ENCODE assay signal across 24 cellular contexts in the genomic region with DNA sequence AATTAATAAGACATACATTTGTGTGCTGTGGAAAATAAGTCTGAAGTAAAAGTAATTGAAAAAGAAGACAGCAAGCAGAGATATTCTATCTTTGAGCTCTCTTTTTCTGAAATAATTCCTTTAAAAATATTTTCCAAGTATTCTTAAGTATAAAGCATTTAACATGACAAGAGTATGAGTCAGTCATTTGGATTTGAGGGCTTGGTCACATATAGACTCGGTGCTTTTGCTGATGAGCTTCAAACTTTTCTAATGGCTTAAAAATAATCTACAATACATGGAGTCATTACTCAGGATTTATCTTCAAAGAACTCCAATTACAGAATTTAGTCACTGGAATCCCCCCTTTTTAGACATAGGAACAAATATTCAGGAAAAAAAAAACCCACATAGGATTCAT.
"Had no signal": no experiment of that assay in that cellular context is flagged by ENCODE, and none has a peak within 500 bp of the region (broad histone marks: within the 10 kb centered on the region; RNA-seq: fewer than 3 reads in every experiment).

No MANE protein-coding gene starts in this region.

- H3K4me1 ChIP-seq: lower lobe of right lung, psoas muscle, testis, upper lobe of left lung had no signal

- H3K27me3 ChIP-seq: brain microvascular endothelial cell, ovary, testis, upper lobe of left lung had no signal

- H3K4me3 ChIP-seq: lower lobe of right lung, ovary, psoas muscle, skin epidermis, testis, upper lobe of left lung had no signal

- H3K9me3 ChIP-seq: lower lobe of right lung, ovary, testis had no signal

- H3K27ac ChIP-seq: brain microvascular endothelial cell, lower lobe of right lung, ovary, psoas muscle, skin epidermis, testis, upper lobe of left lung had no signal

- ATAC-seq: activated CD8-positive, alpha-beta T cell treated with anti-CD3 and anti-CD28 coated beads, Interleukin-2, amount 10 ng/mL, durations not matched to agents 7 days and 5 days; activated T-cell treated with anti-CD3 and anti-CD28 coated beads, Interleukin-2, amount 50 U/mL, for 4 hours; left colon; lower lobe of right lung; natural killer cell; psoas muscle; right cardiac atrium had no signal

- DNase-seq: activated CD4-positive, alpha-beta T cell treated with anti-CD3 and anti-CD28 coated beads, Interleukin-2, amount 10 ng/mL, durations not matched to agents 7 days and 5 days; activated CD4-positive, CD25-positive, alpha-beta regulatory T cell; activated CD8-positive, alpha-beta T cell treated with anti-CD3 and anti-CD28 coated beads, Interleukin-2, amount 10 ng/mL, durations not matched to agents 7 days and 5 days; activated naive CD4-positive, alpha-beta T cell treated with anti-CD3 and anti-CD28 coated beads for 36 hours; activated T-cell treated with anti-CD3 and anti-CD28 coated beads, Interleukin-2, amount 50 U/mL, for 4 hours; anterior cingulate cortex; brain microvascular endothelial cell; central memory CD4-positive, alpha-beta T cell; erythroblast; glutamatergic neuron; hippocampal formation; islet precursor cell; left colon; lower lobe of right lung; natural killer cell; ovary; psoas muscle; right cardiac atrium; stimulated activated CD4-positive, alpha-beta T cell treated with anti-CD3 and anti-CD28 coated beads, Interleukin-15, amount 100 ng/mL, for 24 hours; stimulated activated CD4-positive, alpha-beta T cell treated with anti-CD3 and anti-CD28 coated beads, Interleukin-2, amount 100 ng/mL, for 48 hours; T-helper 9 cell; testis; upper lobe of left lung had no signal

- H3K36me3 ChIP-seq: brain microvascular endothelial cell, lower lobe of right lung, ovary, upper lobe of left lung had no signal
